In genomic region chr4:114249561-114250356, GRCh38 we compare ENCODE assay signal across 15 cellular contexts.
"Had no signal": no experiment of that assay in that cellular context is flagged by ENCODE, and none has a peak within 500 bp of the region (broad histone marks: within the 10 kb centered on the region; RNA-seq: fewer than 3 reads in every experiment).

No MANE protein-coding gene starts in this region.

- ATAC-seq: right cardiac atrium had no signal

- H3K36me3 ChIP-seq: brain microvascular endothelial cell, esophagus squamous epithelium, tibial artery had no signal

- H3K9me3 ChIP-seq: tibial artery had no signal

- H3K4me1 Mint-ChIP-seq: naive B cell had no signal

- FAIRE-seq: endometrium had no signal

- H3K4me3 Mint-ChIP-seq: activated naive CD8-positive, alpha-beta T cell; naive B cell; T-helper 1 cell treated with Interleukin-12 subunit alpha and Interleukin-12 subunit beta and Interleukin-4 antibody, amounts not matched to agents 30 μg/mL and 1 μg/mL, for 36 hours had no signal

- H3K27ac ChIP-seq: brain microvascular endothelial cell, dorsolateral prefrontal cortex, esophagus squamous epithelium, hepatocyte, tibial artery had no signal

- DNase-seq: activated CD4-positive, alpha-beta T cell treated with anti-CD3 and anti-CD28 coated beads, Interleukin-2, amount 50 U/mL, for 1 hour; activated effector memory CD4-positive, alpha-beta T cell treated with Interleukin-2 at 50 U/mL for 16 hours; activated T-cell treated with anti-CD3 and anti-CD28 coated beads, Interleukin-2, amount 50 U/mL, for 1 hour; amygdala; brain microvascular endothelial cell; dorsolateral prefrontal cortex; esophagus squamous epithelium; naive B cell; right cardiac atrium; tibial artery had no signal

- H3K4me1 ChIP-seq: esophagus squamous epithelium had no signal

- H3K79me2 ChIP-seq: hepatocyte had no signal

- H2AFZ ChIP-seq: hepatocyte had no signal

- H3K9me3 Mint-ChIP-seq: T-helper 1 cell treated with Interleukin-12 subunit alpha and Interleukin-12 subunit beta and Interleukin-4 antibody, amounts not matched to agents 30 μg/mL and 1 μg/mL, for 36 hours had no signal

- H3K27me3 ChIP-seq: brain microvascular endothelial cell, esophagus squamous epithelium, hepatocyte, tibial artery had no signal

- H3K27ac Mint-ChIP-seq: activated naive CD8-positive, alpha-beta T cell; T-helper 1 cell treated with Interleukin-12 subunit alpha and Interleukin-12 subunit beta and Interleukin-4 antibody, amounts not matched to agents 30 μg/mL and 1 μg/mL, for 36 hours had no signal

- H3K4me3 ChIP-seq: dorsolateral prefrontal cortex, esophagus squamous epithelium, hepatocyte, smooth muscle cell, tibial artery had no signal

- H3K4me2 ChIP-seq: hepatocyte, smooth muscle cell had no signal

- H3K36me3 Mint-ChIP-seq: naive B cell had no signal
